1 cellular context compared by ENCODE assay signal in the genomic region with DNA sequence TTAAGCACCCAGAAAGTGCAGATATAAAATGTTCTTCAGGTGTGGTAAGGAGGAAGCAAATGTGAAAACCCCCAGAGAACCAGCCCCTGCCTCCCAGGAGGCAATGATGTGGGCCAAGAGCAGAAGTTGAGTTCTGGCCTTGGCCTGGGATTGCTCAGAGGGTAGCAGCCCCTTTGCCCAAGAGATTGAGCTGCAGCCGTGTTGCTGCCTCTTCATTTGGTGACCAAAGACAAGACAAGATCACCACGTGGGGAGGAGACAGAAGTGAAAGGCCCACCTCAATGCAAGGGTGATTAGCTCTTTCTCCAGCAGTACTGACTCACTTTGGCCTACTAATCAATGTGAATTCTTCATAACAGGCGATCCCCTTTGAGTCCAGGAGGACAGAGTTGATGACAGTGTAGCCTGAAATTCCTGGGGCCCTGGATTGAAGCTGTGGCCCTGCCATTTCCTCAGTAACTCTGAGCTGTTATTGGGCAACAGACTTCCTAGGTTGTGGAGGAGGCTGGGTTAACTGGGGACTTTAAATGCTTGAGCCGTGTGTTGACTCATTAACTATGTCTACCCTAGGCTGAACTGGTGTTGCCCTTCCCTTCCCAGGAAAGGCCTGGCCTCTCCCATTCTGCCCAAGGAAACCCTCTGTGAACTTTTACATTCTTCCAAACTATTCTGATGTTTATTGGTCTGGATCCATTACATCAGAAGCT.
TF ChIP-seq lines count a peak whose summit lies in the region.

No MANE protein-coding gene starts in this region.

TF ChIP-seq in GM23338, 12 proteins besides CTCF, POLR2A, EP300 and RAD21 (continued from another document):
- TF ChIP-seq ZNF331 (CRISPR knock-in tag; IDR thresholded peaks at IDR 0.05; ENCODE audit: low read depth) (no peak), ZNF114 (CRISPR knock-in tag; IDR thresholded peaks at IDR 0.05) (no peak), EZH2 (IDR thresholded peaks at IDR 0.05; ENCODE audit: low read depth, unreplicated experiment) (no peak)
